Comparison of ENCODE assay signal across 10 cellular contexts in the genomic region with DNA sequence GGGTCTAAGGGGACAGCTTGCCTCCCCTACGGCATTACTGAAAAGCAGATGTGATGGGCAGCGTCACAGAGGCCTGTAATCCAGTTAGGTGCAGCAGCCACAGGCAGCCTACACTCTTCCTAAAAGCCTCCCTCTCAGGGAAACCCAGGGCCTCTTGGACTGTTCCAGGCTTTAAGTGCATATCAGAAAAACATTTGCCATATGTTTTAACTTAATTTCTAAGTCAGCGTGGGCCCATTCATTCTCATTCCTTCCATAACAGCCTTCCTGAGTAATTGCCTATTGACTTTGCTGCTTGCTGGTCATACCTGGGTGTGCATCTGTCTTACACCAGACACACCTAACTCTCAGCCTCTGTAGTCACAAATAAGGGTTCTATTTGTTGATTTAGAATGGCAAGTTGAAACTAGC.
DNase-seq lines count a peak whose midpoint lies in the region; ATAC-seq and TF ChIP-seq lines count a peak whose summit lies in the region.
"Had no signal": no experiment of that assay in that cellular context is flagged by ENCODE, and none has a peak within 500 bp of the region (broad histone marks: within the 10 kb centered on the region; RNA-seq: fewer than 3 reads in every experiment).

No MANE protein-coding gene starts in this region.

- H3K9me3 Mint-ChIP-seq in CD8-positive, alpha-beta T cell, result no peaks in the 10 kb centered on the region
- H3K9me3 Mint-ChIP-seq: stimulated activated naive CD8-positive, alpha-beta T cell treated with anti-CD3 and anti-CD28 coated beads, Interleukin-15, Interleukin-2, amounts not matched to agents 100 ng/mL and 50 ng/mL, for 24 hours had no signal

- H3K27ac ChIP-seq in heart left ventricle (peak overlapping the region; percentile 79 to 95 (median 88)), muscle layer of duodenum (ENCODE audit: low read length) (peak overlapping the region; percentile 67)
- no peak overlapping the region for H3K27ac ChIP-seq in CD8-positive, alpha-beta T cell (ENCODE audit: low read depth, low read length)

- ATAC-seq in heart left ventricle, result peak in 2 of 4 donors; percentile 6 to 16
- no peak for ATAC-seq in Right ventricle myocardium inferior
- peak; percentile 86 for ATAC-seq in esophagus mucosa
- no peak for ATAC-seq in CD8-positive, alpha-beta T cell

- H3K4me3 ChIP-seq in heart left ventricle (no peak overlapping the region), muscle layer of duodenum (ENCODE audit: low read depth in 1 of 2, low read length in 2 of 2) (no peak overlapping the region)
- H3K4me3 ChIP-seq in CD8-positive, alpha-beta T cell (ENCODE audit: low read depth, low read length), result no peak overlapping the region

- no peaks in the 10 kb centered on the region for H3K36me3 ChIP-seq in heart left ventricle
- no peaks in the 10 kb centered on the region for H3K36me3 ChIP-seq in muscle layer of duodenum (ENCODE audit: control insufficient read depth in 1 of 2, insufficient read depth in 2 of 2, low read length in 2 of 2)
- H3K36me3 ChIP-seq in CD8-positive, alpha-beta T cell (ENCODE audit: insufficient read depth, low read length), result no peaks in the 10 kb centered on the region

- no peak for DNase-seq in heart left ventricle
- no peak for DNase-seq in Right ventricle myocardium inferior (ENCODE audit: missing footprints)
- DNase-seq in NCI-H1436 treated with DMSO at 0.1 percent for 48 hours (lab: John Stamatoyannopoulos, UW), result no peak
- no peak for DNase-seq in CD8-positive, alpha-beta T cell
- no peak for DNase-seq in SIG-M5 treated with dmso at 0.1 percent for 504 hours (lab: John Stamatoyannopoulos, UW; ENCODE audit: unreplicated experiment)
- DNase-seq in NCI-H226, result no peak
- DNase-seq: NCI-H1417 treated with DMSO at 0.1 percent for 48 hours had no signal

- CTCF ChIA-PET in CD8-positive, alpha-beta T cell (lab: Charles Lee), result no interaction called here

- peaks cover under 1% of the 10 kb centered on the region for H3K4me1 Mint-ChIP-seq in CD8-positive, alpha-beta T cell (ENCODE audit: low read depth)

- H3K4me1 ChIP-seq in heart left ventricle (peaks cover 14 to 37% (median 29%) of the 10 kb centered on the region in 12 donors), muscle layer of duodenum (ENCODE audit: control insufficient read depth in 1 of 2, insufficient read depth in 2 of 2, low read length in 2 of 2) (peaks cover 0 to 16% of the 10 kb centered on the region in 2 donors)
- no peaks in the 10 kb centered on the region for H3K4me1 ChIP-seq in CD8-positive, alpha-beta T cell (ENCODE audit: insufficient read depth, low read length)

- no peak overlapping the region for H3K4me3 Mint-ChIP-seq in CD8-positive, alpha-beta T cell
- H3K4me3 Mint-ChIP-seq: stimulated activated naive CD8-positive, alpha-beta T cell treated with anti-CD3 and anti-CD28 coated beads, Interleukin-15, Interleukin-2, amounts not matched to agents 100 ng/mL and 50 ng/mL, for 24 hours had no signal

- 70 to 80% (median 76%) methylated on average over 3 of the region's 3 CpGs for WGBS in heart left ventricle, 4 donors

- H3K27me3 ChIP-seq in heart left ventricle, result no peaks in the 10 kb centered on the region
- no peaks in the 10 kb centered on the region for H3K27me3 ChIP-seq in muscle layer of duodenum (ENCODE audit: low read depth, low read length)
- no peaks in the 10 kb centered on the region for H3K27me3 ChIP-seq in CD8-positive, alpha-beta T cell (ENCODE audit: insufficient read depth, low read length)

- TF ChIP-seq POLR2A in heart left ventricle (IDR thresholded peaks at IDR 0.05), result no peak

- peaks cover 2% of the 10 kb centered on the region for H3K27me3 Mint-ChIP-seq in CD8-positive, alpha-beta T cell (ENCODE audit: low read depth)

- TF ChIP-seq CTCF in heart left ventricle (IDR thresholded peaks at IDR 0.05), result no peak
- no peak for TF ChIP-seq CTCF in CD8-positive, alpha-beta T cell (IDR thresholded peaks at IDR 0.05)

- no peak overlapping the region for H3K27ac Mint-ChIP-seq in CD8-positive, alpha-beta T cell
- H3K27ac Mint-ChIP-seq: stimulated activated naive CD8-positive, alpha-beta T cell treated with anti-CD3 and anti-CD28 coated beads, Interleukin-15, Interleukin-2, amounts not matched to agents 100 ng/mL and 50 ng/mL, for 24 hours had no signal

- H3K9me3 ChIP-seq in heart left ventricle (no peaks in the 10 kb centered on the region), muscle layer of duodenum (ENCODE audit: control insufficient read depth in 1 of 2, low read length in 2 of 2) (no peaks in the 10 kb centered on the region)
- no peaks in the 10 kb centered on the region for H3K9me3 ChIP-seq in CD8-positive, alpha-beta T cell (ENCODE audit: low read length)

- no peaks in the 10 kb centered on the region for H3K36me3 Mint-ChIP-seq in CD8-positive, alpha-beta T cell

- intact Hi-C loops in heart left ventricle (cut with DNase I) (loop anchor here in 7 of 10 donors (5.0 to 10.0 kb wide), 10 partner anchors 46 to 331 kb away; no protein-coding TSS in a partner anchor), Right ventricle myocardium inferior (cut with DNase I) (loop anchor here (5.0 to 10.0 kb wide), 3 partner anchors 64 to 333 kb away; no protein-coding TSS in a partner anchor)
- intact Hi-C loops in CD8-positive, alpha-beta T cell (cut with DNase I, micrococcal nuclease), result no loop called here

- POLR2A ChIA-PET in CD8-positive, alpha-beta T cell (lab: Charles Lee), result interaction anchor here (0.7 kb wide), 1 partner anchor 18 kb away, joined by 3 read pairs; no protein-coding TSS in a partner anchor

Comparison
In these comparisons a context has a peak if more than half of its experiments do, and no peak if none do; other contexts are left out.
1. intact Hi-C loops: an anchor here in heart left ventricle (5.0 to 10.0 kb wide) and Right ventricle myocardium inferior (5.0 to 10.0 kb wide); none called in CD8-positive, alpha-beta T cell.